Comparison of ENCODE assay signal across 13 cellular contexts in the genomic region with DNA sequence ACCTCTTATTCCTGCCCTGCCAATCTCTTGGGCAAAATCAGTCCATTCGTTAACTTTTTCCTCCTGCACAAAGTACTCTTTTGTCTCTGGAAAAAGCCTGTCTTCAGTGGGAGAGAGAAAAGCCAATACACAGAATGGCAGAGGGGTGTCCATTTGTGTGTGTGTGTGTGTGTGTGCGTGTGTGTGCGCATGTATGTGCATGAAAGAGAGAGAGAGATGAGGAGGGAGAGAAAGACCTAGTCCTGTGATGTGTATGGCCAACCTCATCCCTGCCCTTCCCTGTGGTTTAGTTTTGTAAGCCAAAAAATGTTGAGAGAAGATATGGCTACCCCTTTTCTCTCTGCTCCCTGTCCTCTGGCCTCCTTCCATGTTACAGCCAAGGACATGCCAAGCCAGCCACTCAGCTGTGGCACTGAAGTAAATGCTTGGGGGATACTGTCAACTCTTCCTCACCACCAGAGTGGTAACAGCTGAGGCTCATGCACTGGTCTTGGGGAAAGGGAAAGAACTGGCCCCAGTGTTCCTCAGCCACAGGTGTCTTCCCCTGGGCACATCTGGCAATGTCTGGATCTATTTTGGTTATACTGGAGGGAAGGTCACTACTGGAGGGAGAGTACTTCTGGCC. TPM values are rescaled to one million over a fixed set of nuclear protein-coding genes. Genes with fewer than 3 reads are reported as not detected.
DNase-seq lines count a peak whose midpoint lies in the region; ATAC-seq and TF ChIP-seq lines count a peak whose summit lies in the region.
"Had no signal": no experiment of that assay in that cellular context is flagged by ENCODE, and none has a peak within 500 bp of the region (broad histone marks: within the 10 kb centered on the region; RNA-seq: fewer than 3 reads in every experiment).

No MANE protein-coding gene starts in this region.

- TF ChIP-seq CTCF in heart right ventricle (IDR thresholded peaks at IDR 0.05) (no peak), HCT116 (IDR thresholded peaks at IDR 0.05 in 2 of 3, conservative IDR thresholded peaks at IDR 0.05 in 1 of 3; ENCODE audit: borderline replicate concordance in 1 of 3, insufficient read depth in 1 of 3, low read depth in 2 of 3, low read length in 2 of 3) (no peak), parathyroid adenoma (IDR thresholded peaks at IDR 0.05) (no peak)

- RAD21 ChIA-PET in HCT116 (lab: Charles Lee; ENCODE audit: low non-redundant PET in 1 of 2, low total read pairs in 2 of 2, uncharacterized antibody in 2 of 2, unreplicated experiment in 2 of 2): no interaction called here

- CTCF ChIA-PET in HCT116 (lab: Charles Lee): interaction anchor here (1.0 to 1.4 kb wide), 5 partner anchors 8 to 509 kb away, joined by 3 to 7 read pairs (median 4); no protein-coding TSS in a partner anchor

- WGBS in heart right ventricle, 2 donors: 93 to 94% methylated on average over 3 of the region's 3 CpGs
- WGBS in right cardiac atrium: 87% methylated on average over 3 of the region's 3 CpGs

- H3K4me1 ChIP-seq in heart right ventricle (peaks cover 0 to 12% (median 0%) of the 10 kb centered on the region in 9 donors), right cardiac atrium (ENCODE audit: control insufficient read depth, insufficient read depth, low read length) (no peaks in the 10 kb centered on the region), HCT116 (ENCODE audit: control insufficient read depth in 1 of 2, insufficient read depth in 2 of 2, low read length in 2 of 2) (no peaks in the 10 kb centered on the region), parathyroid adenoma (peaks cover 30% of the 10 kb centered on the region)
- H3K4me1 ChIP-seq: BE2C, HAP-1 had no signal

- ATAC-seq in heart right ventricle: peak in 6 of 8 donors; percentile 12 to 46 (median 27)
- ATAC-seq in right cardiac atrium: no peak
- ATAC-seq in HCT116: 0 out of 2 replicates have a peak, but pooled peaks have one; percentile 12
- ATAC-seq in HG03460 (IDR thresholded peaks at IDR 0.05; ENCODE audit: unreplicated experiment): no peak
- no peak for ATAC-seq in GM18520 (IDR thresholded peaks at IDR 0.05; ENCODE audit: unreplicated experiment)

- H3K9me2 ChIP-seq in HCT116 (ENCODE audit: insufficient read depth): no peaks in the 10 kb centered on the region

- H3K9me3 ChIP-seq in heart right ventricle: no peaks in the 10 kb centered on the region
- H3K9me3 ChIP-seq in right cardiac atrium (ENCODE audit: control insufficient read depth, low read length): no peaks in the 10 kb centered on the region
- H3K9me3 ChIP-seq in HCT116 (ENCODE audit: control insufficient read depth in 1 of 2, insufficient read depth in 1 of 2, low read depth in 1 of 2, low read length in 2 of 2): no peaks in the 10 kb centered on the region
- no peaks in the 10 kb centered on the region for H3K9me3 ChIP-seq in parathyroid adenoma (ENCODE audit: control insufficient read depth, low read length)
- H3K9me3 ChIP-seq: BE2C, HAP-1 had no signal

- H3K79me2 ChIP-seq in HCT116 (ENCODE audit: insufficient read depth, low read length) (no peaks in the 10 kb centered on the region), parathyroid adenoma (no peaks in the 10 kb centered on the region)

- no peaks in the 10 kb centered on the region for H4K20me1 ChIP-seq in HCT116 (ENCODE audit: insufficient read depth)

- H3K9ac ChIP-seq in HCT116 (ENCODE audit: low read length): no peak overlapping the region
- no peak overlapping the region for H3K9ac ChIP-seq in parathyroid adenoma

- H3K4me2 ChIP-seq in HCT116 (ENCODE audit: low read length): no peak overlapping the region
- no peak overlapping the region for H3K4me2 ChIP-seq in parathyroid adenoma (ENCODE audit: low read length)

- intact Hi-C loops in heart right ventricle (cut with DNase I) (loop anchor here in 5 of 10 donors (5.0 to 10.0 kb wide), 3 partner anchors 60 to 508 kb away; a partner anchor contains a TSS), right cardiac atrium (cut with DNase I) (loop anchor here in 2 of 4 donors (5.0 to 10.0 kb wide), 3 partner anchors 78 to 508 kb away; a partner anchor contains a TSS), HCT116 (cut with micrococcal nuclease) (loop anchor here (1.0 kb wide), 1 partner anchor 200 kb away; no protein-coding TSS in a partner anchor)

- no peak for TF ChIP-seq POLR2A in HCT116 (IDR thresholded peaks at IDR 0.05; ENCODE audit: borderline replicate concordance, extremely low read depth, insufficient read depth, insufficient read length)

- DNase-seq in heart right ventricle: no peak
- DNase-seq in right cardiac atrium: no peak
- DNase-seq in HCT116 (ENCODE audit: low read depth, low spot score): no peak
- peak; percentile 34 for DNase-seq in cerebellar cortex (ENCODE audit: low spot score)
- DNase-seq in stimulated activated CD4-positive, alpha-beta T cell treated with anti-CD3 and anti-CD28 coated beads, Interleukin-1b, Interleukin-23, amount 100 ng/mL, for 48 hours: no peak
- DNase-seq: CD4-positive, alpha-beta memory T cell; DMS79 treated with DMSO at 0.1 percent for 48 hours had no signal

- H2AFZ ChIP-seq in HCT116 (ENCODE audit: low read depth, low read length, poor library complexity, severe bottlenecking) (no peak overlapping the region), parathyroid adenoma (peak overlapping the region; percentile 20)

- H3K27ac ChIP-seq in heart right ventricle (peak overlapping the region in 1 of 10 donors; percentile 36), right cardiac atrium (ENCODE audit: low read length) (no peak overlapping the region), HCT116 (ENCODE audit: low read depth, low read length) (no peak overlapping the region), parathyroid adenoma (peak overlapping the region; percentile 89)
- H3K27ac ChIP-seq: C4-2B had no signal

- H3K36me3 ChIP-seq in heart right ventricle (peaks cover 0 to 36% (median 0%) of the 10 kb centered on the region in 9 donors), HCT116 (ENCODE audit: control insufficient read depth in 1 of 2, insufficient read depth in 2 of 2, low read length in 2 of 2) (no peaks in the 10 kb centered on the region), parathyroid adenoma (ENCODE audit: control insufficient read depth, insufficient read depth, low read length) (no peaks in the 10 kb centered on the region)
- H3K36me3 ChIP-seq: BE2C, HAP-1 had no signal

- no peak overlapping the region for H3K4me3 ChIP-seq in heart right ventricle
- no peak overlapping the region for H3K4me3 ChIP-seq in right cardiac atrium (ENCODE audit: low read length)
- H3K4me3 ChIP-seq in HCT116 (replicated peaks in 1 of 2; ENCODE audit: low read depth in 1 of 2, low read length in 2 of 2): no peak overlapping the region
- no peak overlapping the region for H3K4me3 ChIP-seq in parathyroid adenoma (ENCODE audit: low read depth, low read length)
- H3K4me3 ChIP-seq: HAP-1 had no signal

- no TSS peak for BruUV-seq in HCT116 (replicated peaks; lab: Mats Ljungman, UMichigan)

- POLR2A ChIA-PET in HCT116 (lab: Charles Lee): no interaction called here

- H3K27me3 ChIP-seq in heart right ventricle (no peaks in the 10 kb centered on the region), right cardiac atrium (ENCODE audit: control insufficient read depth, insufficient read depth) (no peaks in the 10 kb centered on the region), HCT116 (ENCODE audit: insufficient read depth, low read length) (no peaks in the 10 kb centered on the region), parathyroid adenoma (ENCODE audit: control insufficient read depth, insufficient read depth, low read length) (no peaks in the 10 kb centered on the region)
- H3K27me3 ChIP-seq: BE2C had no signal

- TF ChIP-seq RAD21 in HCT116 (IDR thresholded peaks at IDR 0.05; ENCODE audit: low read depth): no peak

TF ChIP-seq in HCT116, 20 proteins besides CTCF, POLR2A, EP300 and RAD21:
- TF ChIP-seq CEBPB (IDR thresholded peaks at IDR 0.05; ENCODE audit: low read depth): no peak
- TF ChIP-seq POLR2AphosphoS5 (IDR thresholded peaks at IDR 0.05; ENCODE audit: low read depth, low read length): no peak
- no peak for TF ChIP-seq EZH2phosphoT487 (IDR thresholded peaks at IDR 0.05; ENCODE audit: borderline replicate concordance)
- TF ChIP-seq YY1 (IDR thresholded peaks at IDR 0.05; ENCODE audit: extremely low read depth, insufficient replicate concordance, low read depth, low read length): no peak
- no peak for TF ChIP-seq ZNF274 (IDR thresholded peaks at IDR 0.05; ENCODE audit: low read depth, low read length)
- no peak for TF ChIP-seq JUND (IDR thresholded peaks at IDR 0.05)
- TF ChIP-seq FOSL1 (IDR thresholded peaks at IDR 0.05; ENCODE audit: low read depth): no peak
- TF ChIP-seq CBX3 (IDR thresholded peaks at IDR 0.05; ENCODE audit: low read depth): no peak

RNA-seq across cellular contexts. Expression of a gene that starts 10.6 kb away (rescaled TPM):
- total RNA-seq in heart right ventricle (1 to 10 TPM in 8 of 10 donors, under 1 TPM in 2; 0.82 to 4.6 (median 1.9) TPM), right cardiac atrium (1 to 10 TPM in 3 of 4 donors, under 1 TPM in 1; 0.29 to 2.8 (median 1.1) TPM), HCT116 (2021; ENCODE audit: unreplicated experiment) (0.91 TPM)
- polyA plus RNA-seq in heart right ventricle (1 to 10 TPM in 1 of 2 donors, under 1 TPM in 1; 0.43 to 2.3 TPM), right cardiac atrium (0.79 TPM)
- polyA plus RNA-seq in HCT116 (2012): 1.1 and 1.2 TPM in 2 replicates

RNA-seq across cellular contexts. Expression of a gene that starts 47.4 kb away (rescaled TPM):
- 100 to 1,000 TPM; 140 to 285 (median 195) TPM for total RNA-seq in heart right ventricle
- polyA plus RNA-seq in heart right ventricle: 100 to 1,000 TPM; 123 to 168 TPM
- 100 to 1,000 TPM; 102 to 131 (median 125) TPM for total RNA-seq in right cardiac atrium
- 71.7 TPM for polyA plus RNA-seq in right cardiac atrium
- 129 TPM for total RNA-seq in HCT116 (2021; ENCODE audit: unreplicated experiment)
- 128 and 153 TPM in 2 replicates for polyA plus RNA-seq in HCT116 (2012)

Comparison
In these comparisons a context has a peak if more than half of its experiments do, and no peak if none do; other contexts are left out.
1. ATAC-seq: peak in heart right ventricle (6 of 8) and HCT116 (single experiment); none in right cardiac atrium (0 of 2), HG03460 (single experiment) and GM18520 (single experiment).